20 cellular contexts compared by ENCODE assay signal in genomic region chr7:155722936-155723335, GRCh38.
A peak's percentile ranks its signal among the peaks of the same experiment; 100 is the strongest.
DNase-seq lines count a peak whose midpoint lies in the region; FAIRE-seq and TF ChIP-seq lines count a peak whose summit lies in the region.
"Had no signal": no experiment of that assay in that cellular context is flagged by ENCODE, and none has a peak within 500 bp of the region (broad histone marks: within the 10 kb centered on the region; RNA-seq: fewer than 3 reads in every experiment).

No MANE protein-coding gene starts in this region.

- no peak overlapping the region for H3K27ac ChIP-seq in BLaER1
- peak overlapping the region; percentile 96 for H3K27ac ChIP-seq in OCI-LY7 (ENCODE audit: low read depth, low read length, poor library complexity, severe bottlenecking)
- H3K27ac ChIP-seq in neural cell (ENCODE audit: low read length) = peak overlapping the region; percentile 57
- H3K27ac ChIP-seq: A549, RWPE1 had no signal

- DNase-seq in GM19239 (ENCODE audit: insufficient read length, low spot score) (no peak), OCI-LY7 (ENCODE audit: low spot score) (peak; percentile 56), pons (ENCODE audit: low spot score) (no peak), RKO (ENCODE audit: low spot score) (no peak)
- no peak for DNase-seq in activated CD4-positive, alpha-beta T cell treated with anti-CD3 and anti-CD28 coated beads for 1 hour
- DNase-seq: C1 segment of cervical spinal cord; CD8-positive, alpha-beta memory T cell; DMS53; H9; MM.1S; NCI-H1105; NCI-H2081; NCI-H446 treated with DMSO at 0.1 percent for 48 hours; NCI-H774; PC-3; SIG-M5 had no signal

- CTCF ChIA-PET in OCI-LY7 (lab: Charles Lee; ENCODE audit: unreplicated experiment) = no interaction called here

- peaks cover 40% of the 10 kb centered on the region for H3K36me3 ChIP-seq in BLaER1
- H3K36me3 ChIP-seq in OCI-LY7 (ENCODE audit: insufficient read depth, low read length) = peaks cover 60% of the 10 kb centered on the region
- H3K36me3 ChIP-seq in neural cell (ENCODE audit: insufficient read depth, low read length) = no peaks in the 10 kb centered on the region

- H3K4me1 ChIP-seq in BLaER1 (peaks cover 57% of the 10 kb centered on the region), OCI-LY7 (ENCODE audit: insufficient read depth, low read length, poor library complexity, severe bottlenecking) (peaks cover 95% of the 10 kb centered on the region)
- H3K4me1 ChIP-seq: A549 had no signal

- H3K9ac ChIP-seq in BLaER1 (no peak overlapping the region), neural cell (ENCODE audit: low read length) (no peak overlapping the region)

- H3K4me3 ChIP-seq in BLaER1 (no peak overlapping the region), OCI-LY7 (ENCODE audit: low read depth, low read length, poor library complexity, severe bottlenecking) (peak overlapping the region; percentile 59), neural cell (ENCODE audit: low read length) (peak overlapping the region; percentile 50)
- H3K4me3 ChIP-seq: A549 had no signal

- POLR2A ChIA-PET in OCI-LY7 (lab: Charles Lee) = interaction anchor here (1.0 to 3.9 kb wide), 7 partner anchors 12 to 79 kb away, joined by 3 to 37 read pairs (median 4); no protein-coding TSS in a partner anchor

- BruUV-seq in OCI-LY7 (replicated peaks; lab: Mats Ljungman, UMichigan) = TSS peak; percentile 21

- TF ChIP-seq EP300 in neural cell (conservative IDR thresholded peaks at IDR 0.05; ENCODE audit: poor library complexity, severe bottlenecking) = no peak

- peak overlapping the region; percentile 67 for H3K4me2 ChIP-seq in BLaER1
- H3K4me2 ChIP-seq in OCI-LY7 (ENCODE audit: low read length) = peak overlapping the region; percentile 94
- H3K4me2 ChIP-seq in neural cell (ENCODE audit: low read length) = peak overlapping the region; percentile 36
- H3K4me2 ChIP-seq: A549 had no signal

- TF ChIP-seq CTCF in OCI-LY7 (conservative IDR thresholded peaks at IDR 0.05; ENCODE audit: low read length) (no peak), neural cell (IDR thresholded peaks at IDR 0.05; ENCODE audit: poor library complexity, severe bottlenecking) (no peak)

- H3K9me3 ChIP-seq in BLaER1 (no peaks in the 10 kb centered on the region), OCI-LY7 (ENCODE audit: low read length) (no peaks in the 10 kb centered on the region), neural cell (ENCODE audit: low read length) (no peaks in the 10 kb centered on the region)
- H3K9me3 ChIP-seq: A549 had no signal

- H3K79me2 ChIP-seq in OCI-LY7 (ENCODE audit: insufficient read depth, low read depth, low read length) (peaks cover 99% of the 10 kb centered on the region), neural cell (replicated peaks; ENCODE audit: insufficient read depth, low read length) (peaks cover 30% of the 10 kb centered on the region)

- TF ChIP-seq RAD21 in neural cell (conservative IDR thresholded peaks at IDR 0.05) = peak; percentile 9

- H3K27me3 ChIP-seq in BLaER1 (no peaks in the 10 kb centered on the region), neural cell (ENCODE audit: insufficient read depth, low read depth, low read length) (no peaks in the 10 kb centered on the region)

- H4K20me1 ChIP-seq in BLaER1 (peaks cover 91% of the 10 kb centered on the region), OCI-LY7 (ENCODE audit: insufficient read depth, low read length) (no peaks in the 10 kb centered on the region), neural cell (ENCODE audit: insufficient read depth) (no peaks in the 10 kb centered on the region)

- H3K9me2 ChIP-seq in OCI-LY7 (ENCODE audit: insufficient read depth, low read length) (no peaks in the 10 kb centered on the region), neural cell (ENCODE audit: insufficient read depth, low read length) (no peaks in the 10 kb centered on the region)

- H3F3A ChIP-seq in neural cell (ENCODE audit: insufficient read depth, low read length, poor library complexity, severe bottlenecking) = no peaks in the 10 kb centered on the region

- no peak overlapping the region for H2AFZ ChIP-seq in OCI-LY7 (ENCODE audit: low read length)
- H2AFZ ChIP-seq in neural cell (ENCODE audit: low read depth, low read length) = no peak overlapping the region

- intact Hi-C loops in OCI-LY7 (cut with micrococcal nuclease; ENCODE audit: unreplicated experiment) = loop anchor here (1.0 to 5.0 kb wide), 3 partner anchors 13 to 426 kb away; partner anchors contain the start of genes INSIG1 and RBM33

- FAIRE-seq in GM19239 (lab: Jason Lieb, UNC) = peak; percentile 73

TF ChIP-seq in neural cell, 6 proteins besides CTCF, POLR2A, EP300 and RAD21:
- TF ChIP-seq POLR2AphosphoS5 (IDR thresholded peaks at IDR 0.05) (no peak), TAF1 (IDR thresholded peaks at IDR 0.05; ENCODE audit: low read depth) (no peak), EZH2 (IDR thresholded peaks at IDR 0.05; ENCODE audit: borderline replicate concordance, insufficient read depth, low read length, poor library complexity, severe bottlenecking) (no peak), REST (IDR thresholded peaks at IDR 0.05; ENCODE audit: borderline replicate concordance) (no peak), SMC3 (conservative IDR thresholded peaks at IDR 0.05; ENCODE audit: poor library complexity) (no peak), MXI1 (conservative IDR thresholded peaks at IDR 0.05; ENCODE audit: poor library complexity, severe bottlenecking) (no peak)

Comparison
In these comparisons a context has a peak if more than half of its experiments do, and no peak if none do; other contexts are left out.
1. H3K4me2 ChIP-seq: peak in every context shown above with its lines; median percentile 94 in OCI-LY7; 67 in BLaER1; 36 in neural cell.